ENCODE assay signal across 8 cellular contexts in the genomic region with DNA sequence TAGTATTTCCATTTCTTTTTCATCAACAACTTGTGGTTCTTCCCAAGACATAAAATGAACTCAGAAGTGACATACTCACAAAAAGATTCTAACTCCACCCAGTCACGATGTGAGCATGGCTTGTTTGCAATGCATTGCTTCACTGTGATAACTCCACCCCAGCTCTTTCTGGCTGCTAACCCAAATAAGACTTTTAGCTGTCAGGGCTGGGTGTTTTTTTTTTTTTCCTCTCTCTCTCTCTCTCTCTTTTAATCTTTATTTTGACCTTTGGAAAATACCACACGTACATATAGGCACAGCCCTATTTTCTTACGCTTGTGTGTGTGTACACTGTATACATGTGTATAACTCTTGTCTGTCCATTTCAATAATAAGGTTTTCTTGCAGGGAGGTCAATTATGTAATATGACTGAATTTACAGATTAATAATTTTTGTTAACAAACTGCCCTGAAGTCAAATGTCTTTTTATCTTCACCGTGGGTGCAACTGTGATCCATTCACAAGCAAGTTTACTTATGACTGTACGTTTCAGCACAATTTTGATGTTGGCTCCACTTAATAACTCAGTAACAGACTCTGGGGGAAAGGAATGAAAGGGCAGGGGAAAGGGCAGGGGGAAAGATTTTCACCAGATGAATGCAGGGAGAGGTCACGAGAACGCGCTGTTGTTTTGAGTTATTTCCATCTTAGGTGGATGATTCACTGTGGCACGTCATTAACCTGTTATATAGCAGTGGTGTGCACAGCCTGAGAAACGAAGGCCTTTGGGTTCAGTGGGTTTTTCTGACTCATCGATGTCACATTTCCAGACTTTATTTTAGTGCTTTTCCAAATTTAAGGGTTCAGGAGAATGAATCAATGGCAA. TPM values are rescaled to one million over a fixed set of nuclear protein-coding genes. Genes with fewer than 3 reads are reported as not detected.
DNase-seq lines count a peak whose midpoint lies in the region; ATAC-seq and TF ChIP-seq lines count a peak whose summit lies in the region.

No MANE protein-coding gene starts in this region.

- DNase-seq in COLO829 (ENCODE audit: low spot score) (peak; percentile 5), MV-4-11 (lab: John Stamatoyannopoulos, UW) (peak; percentile 38), activated T-helper 1 cell treated with Interleukin-2 at 50 U/mL for 16 hours (ENCODE audit: low read depth) (peak; percentile 41), left ventricle myocardium inferior (no peak), DMS153 treated with DMSO at 0.1 percent for 48 hours (lab: John Stamatoyannopoulos, UW; ENCODE audit: unreplicated experiment) (no peak), NCI-H146 (lab: John Stamatoyannopoulos, UW) (no peak)
- peak in 2 of 3 donors; percentile 47 to 54 for DNase-seq in stimulated activated CD4-positive, alpha-beta T cell treated with anti-CD3 and anti-CD28 coated beads, TNF-alpha, amount 100 ng/mL, for 1 hour (ENCODE audit: low read depth in 3 of 3, low spot score in 1 of 3)

- peak overlapping the region; percentile 13 for H3K4me3 ChIP-seq in left ventricle myocardium inferior

- peaks cover 31% of the 10 kb centered on the region for H3K4me1 ChIP-seq in left ventricle myocardium inferior

- H3K27ac ChIP-seq in left ventricle myocardium inferior (replicated peaks): peak overlapping the region; percentile 66

- H3K9me3 ChIP-seq in left ventricle myocardium inferior (replicated peaks): no peaks in the 10 kb centered on the region

- ATAC-seq in GM21786 (IDR thresholded peaks at IDR 0.05; ENCODE audit: unreplicated experiment): peak; percentile 84

- TF ChIP-seq CTCF in left ventricle myocardium inferior (IDR thresholded peaks at IDR 0.05; ENCODE audit: borderline replicate concordance): no peak

- intact Hi-C loops in left ventricle myocardium inferior (cut with micrococcal nuclease): no loop called here

- H3K36me3 ChIP-seq in left ventricle myocardium inferior: no peaks in the 10 kb centered on the region

- no peaks in the 10 kb centered on the region for H3K27me3 ChIP-seq in left ventricle myocardium inferior (ENCODE audit: low read depth)

RNA-seq across cellular contexts. Expression of a gene that starts 49.1 kb away (rescaled TPM):
- total RNA-seq in left ventricle myocardium inferior: 2.6 TPM

Comparison
In these comparisons a context has a peak if more than half of its experiments do, and no peak if none do; other contexts are left out.
1. DNase-seq: peak in COLO829 (single experiment), MV-4-11 (single experiment), activated T-helper 1 cell treated with Interleukin-2 at 50 U/mL for 16 hours (single experiment) and stimulated activated CD4-positive, alpha-beta T cell treated with anti-CD3 and anti-CD28 coated beads, TNF-alpha, amount 100 ng/mL, for 1 hour (2 of 3); none in left ventricle myocardium inferior (single experiment), DMS153 treated with DMSO at 0.1 percent for 48 hours (single experiment) and NCI-H146 (single experiment).